Comparison of ENCODE assay signal across 10 cellular contexts in the genomic region with DNA sequence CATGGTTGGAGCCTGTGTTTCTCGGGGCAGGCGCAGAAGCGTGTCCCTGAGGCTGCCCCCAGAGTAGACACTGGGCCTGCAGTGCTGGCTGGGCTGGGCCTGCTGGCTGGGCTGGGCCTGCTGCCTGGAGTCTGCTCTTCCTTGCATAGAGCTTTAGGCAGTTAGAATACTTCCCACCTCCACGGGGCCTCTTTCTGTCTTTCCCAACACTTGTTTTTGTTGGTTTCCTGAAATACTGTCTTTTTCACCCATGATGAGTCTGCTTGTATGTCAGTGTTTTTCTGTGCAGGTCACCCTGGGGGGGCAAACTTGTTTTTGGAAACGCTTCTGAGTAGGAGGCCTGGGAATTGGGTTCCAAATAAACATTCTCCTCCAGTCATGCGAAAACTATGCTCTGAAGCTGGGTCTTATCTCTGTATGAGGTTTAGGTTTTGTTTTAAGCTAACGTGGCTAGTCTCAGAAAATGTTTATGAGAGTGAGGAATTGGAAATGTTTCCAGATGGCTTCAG. TPM values are rescaled to one million over a fixed set of nuclear protein-coding genes. Genes with fewer than 3 reads are reported as not detected.
DNase-seq lines count a peak whose midpoint lies in the region; ATAC-seq and TF ChIP-seq lines count a peak whose summit lies in the region.
"Had no signal": no experiment of that assay in that cellular context is flagged by ENCODE, and none has a peak within 500 bp of the region (broad histone marks: within the 10 kb centered on the region; RNA-seq: fewer than 3 reads in every experiment).

No MANE protein-coding gene starts in this region.

- H3K36me3 Mint-ChIP-seq in endothelial cell (ENCODE audit: low read depth, unreplicated experiment) = peaks cover 32% of the 10 kb centered on the region

- DNase-seq in endothelial cell (ENCODE audit: low spot score) (no peak), upper lobe of right lung (no peak), occipital lobe (lab: John Stamatoyannopoulos, UW) (no peak), SK-N-DZ (ENCODE audit: low spot score) (no peak)
- no peak for DNase-seq in activated CD8-positive, alpha-beta memory T cell treated with anti-CD3 and anti-CD28 coated beads, Interleukin-2, amount 50 U/mL, for 4 hours
- DNase-seq: activated naive CD8-positive, alpha-beta T cell treated with anti-CD3 and anti-CD28 coated beads for 36 hours; NCI-H1048 had no signal

- H3K4me1 ChIP-seq in HUES64 (ENCODE audit: insufficient read depth, low read length) (peaks cover 3% of the 10 kb centered on the region; the same call in 1 of the 2 replicates), mucosa of stomach (ENCODE audit: control insufficient read depth, insufficient read depth, low read length) (peaks cover 8% of the 10 kb centered on the region), upper lobe of right lung (peaks cover 13% of the 10 kb centered on the region)

- H3K27me3 Mint-ChIP-seq in endothelial cell (ENCODE audit: unreplicated experiment) = peaks cover 6% of the 10 kb centered on the region
- H3K27me3 Mint-ChIP-seq: activated naive CD8-positive, alpha-beta T cell treated with anti-CD3 and anti-CD28 coated beads for 36 hours had no signal

- H3K4me3 Mint-ChIP-seq in endothelial cell (ENCODE audit: unreplicated experiment) = no peak overlapping the region
- H3K4me3 Mint-ChIP-seq: activated naive CD8-positive, alpha-beta T cell treated with anti-CD3 and anti-CD28 coated beads for 36 hours had no signal

- H3K36me3 ChIP-seq in HUES64 (ENCODE audit: insufficient read depth, low read length) = peaks cover 38% of the 10 kb centered on the region
- H3K36me3 ChIP-seq in mucosa of stomach (ENCODE audit: control insufficient read depth, insufficient read depth, low read length) = peaks cover 10% of the 10 kb centered on the region
- peaks cover 24% of the 10 kb centered on the region for H3K36me3 ChIP-seq in upper lobe of right lung

- H3K27ac ChIP-seq in HUES64 (ENCODE audit: low read depth, low read length) (no peak overlapping the region), upper lobe of right lung (peak overlapping the region; percentile 69)

- H3K27me3 ChIP-seq in HUES64 (ENCODE audit: insufficient read depth, low read length) (no peaks in the 10 kb centered on the region), mucosa of stomach (ENCODE audit: control insufficient read depth, insufficient read depth, low read length) (no peaks in the 10 kb centered on the region), upper lobe of right lung (no peaks in the 10 kb centered on the region)

- peak overlapping the region; percentile 18 for H3K27ac Mint-ChIP-seq in endothelial cell (ENCODE audit: unreplicated experiment)
- H3K27ac Mint-ChIP-seq: activated naive CD8-positive, alpha-beta T cell treated with anti-CD3 and anti-CD28 coated beads for 36 hours had no signal

- peak overlapping the region; percentile 19; the same call in 1 of the 2 replicates for H3K9ac ChIP-seq in HUES64 (ENCODE audit: low read depth, low read length)
- peak overlapping the region; percentile 20 for H3K9ac ChIP-seq in mucosa of stomach (ENCODE audit: low read length)

- WGBS in HUES64 = 86% methylated on average over 7 of the region's 7 CpGs

- ATAC-seq in upper lobe of right lung (no peak), HG03039 (IDR thresholded peaks at IDR 0.05; ENCODE audit: unreplicated experiment) (no peak)

- intact Hi-C loops in upper lobe of right lung (cut with DNase I) = no loop called here

- H3K4me3 ChIP-seq in HUES64 (ENCODE audit: low read length) (no peak overlapping the region), mucosa of stomach (ENCODE audit: low read length) (no peak overlapping the region), upper lobe of right lung (no peak overlapping the region)

- TF ChIP-seq CTCF in endothelial cell (IDR thresholded peaks at IDR 0.05; ENCODE audit: unreplicated experiment) (no peak), upper lobe of right lung (IDR thresholded peaks at IDR 0.05) (no peak)

- H3K4me1 Mint-ChIP-seq in endothelial cell (ENCODE audit: unreplicated experiment) = peaks cover 5% of the 10 kb centered on the region
- H3K4me1 Mint-ChIP-seq: activated naive CD8-positive, alpha-beta T cell treated with anti-CD3 and anti-CD28 coated beads for 36 hours had no signal

- H3K9me3 ChIP-seq in HUES64 (ENCODE audit: insufficient read depth, low read depth, low read length) (no peaks in the 10 kb centered on the region), mucosa of stomach (ENCODE audit: control insufficient read depth, low read length) (no peaks in the 10 kb centered on the region), upper lobe of right lung (no peaks in the 10 kb centered on the region)

- H3K9me3 Mint-ChIP-seq in endothelial cell (ENCODE audit: unreplicated experiment) = no peaks in the 10 kb centered on the region
- H3K9me3 Mint-ChIP-seq: activated naive CD8-positive, alpha-beta T cell treated with anti-CD3 and anti-CD28 coated beads for 36 hours had no signal

RNA-seq across cellular contexts. Expression of a gene that starts 32.2 kb away (rescaled TPM):
- polyA plus RNA-seq in HUES64 (2013, experiment 1 of 2) = 9.0 TPM
- 12.2 TPM for polyA plus RNA-seq in HUES64 (2013, experiment 2 of 2)
- total RNA-seq in endothelial cell (ENCODE audit: unreplicated experiment) = 38.5 TPM
- 24.2 TPM for total RNA-seq in upper lobe of right lung
- total RNA-seq in occipital lobe = 18.9 TPM
- 12.6 and 14.7 TPM in 2 replicates for polyA plus RNA-seq in SK-N-DZ (2014; cell fraction: cytosol; rRNA removed)
- 26.7 and 31.3 TPM in 2 replicates for polyA plus RNA-seq in SK-N-DZ (2014; cell fraction: nucleus; rRNA removed)

RNA-seq across cellular contexts. Expression of a gene that starts 32.2 kb away (rescaled TPM):
- 7.1 TPM for polyA plus RNA-seq in HUES64 (2013, experiment 1 of 2)
- 9.6 TPM for polyA plus RNA-seq in HUES64 (2013, experiment 2 of 2)
- 44.1 TPM for total RNA-seq in endothelial cell (ENCODE audit: unreplicated experiment)
- 21.6 TPM for total RNA-seq in upper lobe of right lung
- total RNA-seq in occipital lobe = 34.9 TPM
- polyA plus RNA-seq in SK-N-DZ (2014; cell fraction: cytosol; rRNA removed) = 10.2 and 10.7 TPM in 2 replicates
- 8.0 and 12.6 TPM in 2 replicates for polyA plus RNA-seq in SK-N-DZ (2014; cell fraction: nucleus; rRNA removed)
